Comparison of ENCODE assay signal across 8 cellular contexts in genomic region chr2:60484080-60484737, GRCh38.
DNase-seq lines count a peak whose midpoint lies in the region; ATAC-seq and TF ChIP-seq lines count a peak whose summit lies in the region.

No MANE protein-coding gene starts in this region.

- H3K4me1 Mint-ChIP-seq in activated T-helper 1 cell treated with anti-CD3 and anti-CD28 coated beads, Interleukin-12 subunit alpha, Interleukin-12 subunit beta, Interleukin-2, Interleukin-4 antibody, amounts not matched to agents 30 ng/mL and 10 ng/mL and 1 ng/mL, durations not matched to agents 14 hours and 24 hours and 36 hours (ENCODE audit: low read depth), result no peaks in the 10 kb centered on the region
- H3K4me1 Mint-ChIP-seq in CD4-positive, alpha-beta memory T cell, result no peaks in the 10 kb centered on the region
- H3K4me1 Mint-ChIP-seq in activated CD8-positive, alpha-beta T cell treated with anti-CD3 and anti-CD28 coated beads for 36 hours (ENCODE audit: low read depth), result no peaks in the 10 kb centered on the region

- H3K9me2 ChIP-seq in MM.1S (replicated peaks; ENCODE audit: insufficient read depth, low read length), result no peaks in the 10 kb centered on the region

- peaks cover 22% of the 10 kb centered on the region for H3K4me1 ChIP-seq in MM.1S (ENCODE audit: low read length)
- no peaks in the 10 kb centered on the region for H3K4me1 ChIP-seq in CD4-positive, alpha-beta memory T cell (ENCODE audit: insufficient read depth, low read length)

- TF ChIP-seq CTCF in MM.1S (IDR thresholded peaks at IDR 0.05; ENCODE audit: low read length) (no peak), foreskin fibroblast (IDR thresholded peaks at IDR 0.05; ENCODE audit: low read depth, low read length) (no peak)
- TF ChIP-seq CTCF in activated CD8-positive, alpha-beta T cell treated with anti-CD3 and anti-CD28 coated beads for 36 hours (IDR thresholded peaks at IDR 0.05), result no peak

- no peaks in the 10 kb centered on the region for H3K9me3 ChIP-seq in MM.1S (replicated peaks; ENCODE audit: insufficient read depth, low read length)
- H3K9me3 ChIP-seq in CD4-positive, alpha-beta memory T cell (ENCODE audit: control insufficient read depth in 1 of 2, low read length in 2 of 2), result no peaks in the 10 kb centered on the region

- no peaks in the 10 kb centered on the region for H3K79me2 ChIP-seq in MM.1S (ENCODE audit: low read length)

- POLR2A ChIA-PET in CD4-positive, alpha-beta memory T cell (lab: Charles Lee; ENCODE audit: partially characterized antibody), result no interaction called here
- POLR2A ChIA-PET in activated CD8-positive, alpha-beta T cell treated with anti-CD3 and anti-CD28 coated beads for 36 hours (lab: Charles Lee), result no interaction called here

- no peaks in the 10 kb centered on the region for H3K27me3 ChIP-seq in MM.1S (replicated peaks; ENCODE audit: insufficient read depth, low read length)
- H3K27me3 ChIP-seq in CD4-positive, alpha-beta memory T cell (ENCODE audit: insufficient read depth, low read length), result no peaks in the 10 kb centered on the region

- H3K9ac ChIP-seq in MM.1S (ENCODE audit: low read length), result peak overlapping the region; percentile 39; the same call in 1 of the 2 replicates

- H3K27ac ChIP-seq in MM.1S (ENCODE audit: low read length), result peak overlapping the region; percentile 71
- H3K27ac ChIP-seq in CD4-positive, alpha-beta memory T cell (ENCODE audit: low read depth, low read length), result no peak overlapping the region

- no peaks in the 10 kb centered on the region for H3K9me3 Mint-ChIP-seq in activated T-helper 1 cell treated with anti-CD3 and anti-CD28 coated beads, Interleukin-12 subunit alpha, Interleukin-12 subunit beta, Interleukin-2, Interleukin-4 antibody, amounts not matched to agents 30 ng/mL and 10 ng/mL and 1 ng/mL, durations not matched to agents 14 hours and 24 hours and 36 hours
- H3K9me3 Mint-ChIP-seq in CD4-positive, alpha-beta memory T cell, result no peaks in the 10 kb centered on the region
- H3K9me3 Mint-ChIP-seq in activated CD8-positive, alpha-beta T cell treated with anti-CD3 and anti-CD28 coated beads for 36 hours, result no peaks in the 10 kb centered on the region

- intact Hi-C loops in activated T-helper 1 cell treated with anti-CD3 and anti-CD28 coated beads, Interleukin-12 subunit alpha, Interleukin-12 subunit beta, Interleukin-2, Interleukin-4 antibody, amounts not matched to agents 30 ng/mL and 10 ng/mL and 1 ng/mL, durations not matched to agents 14 hours and 24 hours and 36 hours (cut with micrococcal nuclease), result no loop called here
- intact Hi-C loops in CD4-positive, alpha-beta memory T cell (cut with micrococcal nuclease), result no loop called here
- intact Hi-C loops in activated CD8-positive, alpha-beta T cell treated with anti-CD3 and anti-CD28 coated beads for 36 hours (cut with micrococcal nuclease), result no loop called here

- peaks cover 26% of the 10 kb centered on the region for H3K27me3 Mint-ChIP-seq in activated T-helper 1 cell treated with anti-CD3 and anti-CD28 coated beads, Interleukin-12 subunit alpha, Interleukin-12 subunit beta, Interleukin-2, Interleukin-4 antibody, amounts not matched to agents 30 ng/mL and 10 ng/mL and 1 ng/mL, durations not matched to agents 14 hours and 24 hours and 36 hours (ENCODE audit: insufficient read depth)
- H3K27me3 Mint-ChIP-seq in CD4-positive, alpha-beta memory T cell, result peaks cover 5 to 19% of the 10 kb centered on the region in 2 donors
- peaks cover 5% of the 10 kb centered on the region for H3K27me3 Mint-ChIP-seq in activated CD8-positive, alpha-beta T cell treated with anti-CD3 and anti-CD28 coated beads for 36 hours

- peak overlapping the region; percentile 80 for H3K4me2 ChIP-seq in MM.1S (ENCODE audit: low read depth, low read length)

- H3K36me3 Mint-ChIP-seq in activated T-helper 1 cell treated with anti-CD3 and anti-CD28 coated beads, Interleukin-12 subunit alpha, Interleukin-12 subunit beta, Interleukin-2, Interleukin-4 antibody, amounts not matched to agents 30 ng/mL and 10 ng/mL and 1 ng/mL, durations not matched to agents 14 hours and 24 hours and 36 hours (ENCODE audit: low read depth), result no peaks in the 10 kb centered on the region
- no peaks in the 10 kb centered on the region for H3K36me3 Mint-ChIP-seq in CD4-positive, alpha-beta memory T cell
- no peaks in the 10 kb centered on the region for H3K36me3 Mint-ChIP-seq in activated CD8-positive, alpha-beta T cell treated with anti-CD3 and anti-CD28 coated beads for 36 hours (ENCODE audit: low read depth)

- H3K27ac Mint-ChIP-seq in activated T-helper 1 cell treated with anti-CD3 and anti-CD28 coated beads, Interleukin-12 subunit alpha, Interleukin-12 subunit beta, Interleukin-2, Interleukin-4 antibody, amounts not matched to agents 30 ng/mL and 10 ng/mL and 1 ng/mL, durations not matched to agents 14 hours and 24 hours and 36 hours, result no peak overlapping the region
- H3K27ac Mint-ChIP-seq in CD4-positive, alpha-beta memory T cell, result no peak overlapping the region
- H3K27ac Mint-ChIP-seq in activated CD8-positive, alpha-beta T cell treated with anti-CD3 and anti-CD28 coated beads for 36 hours, result no peak overlapping the region

- H4K20me1 ChIP-seq in MM.1S (ENCODE audit: insufficient read depth, low read length), result no peaks in the 10 kb centered on the region

- H3F3A ChIP-seq in MM.1S (ENCODE audit: insufficient read depth, low read length), result peaks cover 12% of the 10 kb centered on the region

- peak overlapping the region; percentile 5; the same call in 1 of the 2 replicates for H2AFZ ChIP-seq in MM.1S (ENCODE audit: low read length)

- H3K4me3 ChIP-seq in MM.1S (ENCODE audit: low read length) (peak overlapping the region; percentile 30), foreskin fibroblast (ENCODE audit: low read depth in 1 of 2, low read length in 2 of 2) (no peak overlapping the region)
- no peak overlapping the region for H3K4me3 ChIP-seq in CD4-positive, alpha-beta memory T cell (ENCODE audit: low read length in 2 of 2)

- DNase-seq in MM.1S (peak; percentile 73), foreskin fibroblast (peak; percentile 11 to 68), pons (ENCODE audit: low spot score) (peak; percentile 58), Kasumi-1 (lab: John Stamatoyannopoulos, UW) (no peak)
- no peak for DNase-seq in activated T-helper 1 cell treated with anti-CD3 and anti-CD28 coated beads, Interleukin-12 subunit alpha, Interleukin-12 subunit beta, Interleukin-2, Interleukin-4 antibody, amounts not matched to agents 30 ng/mL and 10 ng/mL and 1 ng/mL, durations not matched to agents 14 hours and 24 hours and 36 hours (ENCODE audit: low spot score)
- no peak for DNase-seq in CD4-positive, alpha-beta memory T cell
- DNase-seq in activated CD8-positive, alpha-beta T cell treated with anti-CD3 and anti-CD28 coated beads for 36 hours, result no peak

- ATAC-seq in GM18511 (IDR thresholded peaks at IDR 0.05; ENCODE audit: unreplicated experiment), result peak; percentile 48
- ATAC-seq in activated CD8-positive, alpha-beta T cell treated with anti-CD3 and anti-CD28 coated beads for 36 hours, result no peak

- CTCF ChIA-PET in CD4-positive, alpha-beta memory T cell (lab: Charles Lee; ENCODE audit: partially characterized antibody), result no interaction called here
- CTCF ChIA-PET in activated CD8-positive, alpha-beta T cell treated with anti-CD3 and anti-CD28 coated beads for 36 hours (lab: Charles Lee), result interaction anchor here (0.7 to 0.8 kb wide), 2 partner anchors 10 to 18 kb away, joined by 3 to 4 read pairs; no protein-coding TSS in a partner anchor

- H3K4me3 Mint-ChIP-seq in activated T-helper 1 cell treated with anti-CD3 and anti-CD28 coated beads, Interleukin-12 subunit alpha, Interleukin-12 subunit beta, Interleukin-2, Interleukin-4 antibody, amounts not matched to agents 30 ng/mL and 10 ng/mL and 1 ng/mL, durations not matched to agents 14 hours and 24 hours and 36 hours, result no peak overlapping the region
- no peak overlapping the region for H3K4me3 Mint-ChIP-seq in CD4-positive, alpha-beta memory T cell
- no peak overlapping the region for H3K4me3 Mint-ChIP-seq in activated CD8-positive, alpha-beta T cell treated with anti-CD3 and anti-CD28 coated beads for 36 hours

- no peaks in the 10 kb centered on the region for H3K36me3 ChIP-seq in MM.1S (replicated peaks; ENCODE audit: insufficient read depth, low read length)
- H3K36me3 ChIP-seq in CD4-positive, alpha-beta memory T cell (ENCODE audit: insufficient read depth, low read length), result no peaks in the 10 kb centered on the region

Comparison
In these comparisons a context has a peak if more than half of its experiments do, and no peak if none do; other contexts are left out.
1. DNase-seq: peak in MM.1S (single experiment), foreskin fibroblast (2 of 2) and pons (single experiment); none in activated T-helper 1 cell treated with anti-CD3 and anti-CD28 coated beads, Interleukin-12 subunit alpha, Interleukin-12 subunit beta, Interleukin-2, Interleukin-4 antibody, amounts not matched to agents 30 ng/mL and 10 ng/mL and 1 ng/mL, durations not matched to agents 14 hours and 24 hours and 36 hours (single experiment), CD4-positive, alpha-beta memory T cell (0 of 5), Kasumi-1 (0 of 2) and activated CD8-positive, alpha-beta T cell treated with anti-CD3 and anti-CD28 coated beads for 36 hours (single experiment).